ENCODE assay signal across 8 cellular contexts in genomic region chr1:39196244-39197215, GRCh38. TPM values are rescaled to one million over a fixed set of nuclear protein-coding genes. Genes with fewer than 3 reads are reported as not detected.
DNase-seq lines count a peak whose midpoint lies in the region; ATAC-seq and TF ChIP-seq lines count a peak whose summit lies in the region.

No MANE protein-coding gene starts in this region.

- no peaks in the 10 kb centered on the region for H3K27me3 ChIP-seq in muscle layer of duodenum (ENCODE audit: low read depth, low read length)

- peaks cover 0 to 2% (median 0%) of the 10 kb centered on the region in 3 donors for H3K27me3 Mint-ChIP-seq in CD14-positive monocyte (ENCODE audit: low read depth in 3 of 3)

- peak overlapping the region in 1 of 2 donors; percentile 60 for H3K4me3 Mint-ChIP-seq in CD14-positive monocyte

- H3K4me1 ChIP-seq in muscle layer of duodenum (ENCODE audit: control insufficient read depth in 1 of 2, insufficient read depth in 2 of 2, low read length in 2 of 2), result peaks cover 12 to 37% of the 10 kb centered on the region in 2 donors

- H3K36me3 ChIP-seq in SK-N-MC (ENCODE audit: insufficient read depth, low read length), result no peaks in the 10 kb centered on the region
- no peaks in the 10 kb centered on the region for H3K36me3 ChIP-seq in muscle layer of duodenum (ENCODE audit: control insufficient read depth in 1 of 2, insufficient read depth in 2 of 2, low read length in 2 of 2)

- no peaks in the 10 kb centered on the region for H3K9me3 ChIP-seq in SK-N-MC (ENCODE audit: low read depth, low read length)
- H3K9me3 ChIP-seq in muscle layer of duodenum (ENCODE audit: control insufficient read depth in 1 of 2, low read length in 2 of 2), result no peaks in the 10 kb centered on the region

- no peak for TF ChIP-seq CTCF in CD14-positive monocyte (IDR thresholded peaks at IDR 0.05)

- no peaks in the 10 kb centered on the region for H3K36me3 Mint-ChIP-seq in CD14-positive monocyte

- no peak for DNase-seq in CD14-positive monocyte (ENCODE audit: low spot score)
- peak; percentile 40 for DNase-seq in H4 (ENCODE audit: low spot score)
- DNase-seq in SK-N-MC (ENCODE audit: low read depth, low spot score), result peak; percentile 75
- DNase-seq in amniotic epithelial cell (ENCODE audit: low read depth), result peak; percentile 51
- DNase-seq in amygdala (lab: John Stamatoyannopoulos, UW), result no peak

- H3K4me3 ChIP-seq in SK-N-MC (peak overlapping the region; percentile 58), muscle layer of duodenum (ENCODE audit: low read depth in 1 of 2, low read length in 2 of 2) (no peak overlapping the region)

- H3K27ac ChIP-seq in SK-N-MC, result peak overlapping the region; percentile 42; the same call in 1 of the 2 replicates
- H3K27ac ChIP-seq in muscle layer of duodenum (ENCODE audit: low read length), result peak overlapping the region; percentile 87

- H3K9ac ChIP-seq in SK-N-MC (ENCODE audit: insufficient read length), result no peak overlapping the region

- H3K9me3 Mint-ChIP-seq in CD14-positive monocyte, result no peaks in the 10 kb centered on the region

- peaks cover 48% of the 10 kb centered on the region for H3K4me1 Mint-ChIP-seq in CD14-positive monocyte

- intact Hi-C loops in CD14-positive monocyte (cut with micrococcal nuclease), result no loop called here

- peak overlapping the region in 6 of 7 donors; percentile 51 to 94 (median 70) for H3K27ac Mint-ChIP-seq in CD14-positive monocyte

- ATAC-seq in GM21576 (IDR thresholded peaks at IDR 0.05; ENCODE audit: unreplicated experiment) (no peak), HG03095 (IDR thresholded peaks at IDR 0.05; ENCODE audit: unreplicated experiment) (no peak)

RNA-seq across cellular contexts. Expression of gene MACF1, which starts 8.0 kb away (rescaled TPM):
- polyA plus RNA-seq in CD14-positive monocyte, result 1 to 10 TPM; 3.4 to 4.5 TPM
- 34.1 and 38.6 TPM in 2 replicates for total RNA-seq in H4 (2014; rRNA removed; shearing (Covaris generic))

Comparison
In these comparisons a context has a peak if more than half of its experiments do, and no peak if none do; other contexts are left out.
1. DNase-seq: peak in H4 (single experiment), SK-N-MC (single experiment) and amniotic epithelial cell (single experiment); none in CD14-positive monocyte (single experiment) and amygdala (0 of 56).